ENCODE assay signal across 3 cellular contexts in genomic region chr6:11589261-11589660, GRCh38.
TF ChIP-seq lines count a peak whose summit lies in the region.

No MANE protein-coding gene starts in this region.

TF ChIP-seq in A549, 52 proteins besides CTCF, POLR2A, EP300 and RAD21:
- TF ChIP-seq CEBPB (IDR thresholded peaks at IDR 0.05) (no peak), SMC3 (IDR thresholded peaks at IDR 0.05) (peak; percentile 14; the same call in 1 of the 3 replicates)
TF ChIP-seq in A549: peak in this region for 1.

TF ChIP-seq in IMR-90, 13 proteins besides CTCF, POLR2A, EP300 and RAD21:
- TF ChIP-seq NFE2L2 (IDR thresholded peaks at IDR 0.05; ENCODE audit: low read depth, low read length) = no peak
- TF ChIP-seq CEBPB (IDR thresholded peaks at IDR 0.05; ENCODE audit: low read depth, low read length) = no peak
- no peak for TF ChIP-seq FOS (IDR thresholded peaks at IDR 0.05; ENCODE audit: low read depth, low read length)
- no peak for TF ChIP-seq MAFK (IDR thresholded peaks at IDR 0.05; ENCODE audit: low read depth, low read length)
- TF ChIP-seq USF2 (IDR thresholded peaks at IDR 0.05; ENCODE audit: low read depth, low read length) = no peak
- TF ChIP-seq MAZ (IDR thresholded peaks at IDR 0.05; ENCODE audit: borderline replicate concordance, low read depth, low read length) = no peak
- TF ChIP-seq BHLHE40 (IDR thresholded peaks at IDR 0.05; ENCODE audit: low read depth, low read length) = no peak
- no peak for TF ChIP-seq SMC3 (IDR thresholded peaks at IDR 0.05; ENCODE audit: low read depth, low read length)
- TF ChIP-seq RFX5 (IDR thresholded peaks at IDR 0.05; ENCODE audit: low read depth, low read length) = no peak
- no peak for TF ChIP-seq ELK1 (IDR thresholded peaks at IDR 0.05; ENCODE audit: borderline replicate concordance, low read depth, low read length)
- TF ChIP-seq CHD1 (IDR thresholded peaks at IDR 0.05; ENCODE audit: low read depth, low read length) = no peak
- no peak for TF ChIP-seq MXI1 (IDR thresholded peaks at IDR 0.05; ENCODE audit: borderline replicate concordance, low read depth, low read length)
- no peak for TF ChIP-seq RCOR1 (IDR thresholded peaks at IDR 0.05; ENCODE audit: insufficient replicate concordance, low read length)

TF ChIP-seq in endothelial cell of umbilical vein, 7 proteins besides CTCF, POLR2A, EP300 and RAD21:
- TF ChIP-seq MAX (IDR thresholded peaks at IDR 0.05; ENCODE audit: insufficient read depth, insufficient read length) (no peak), JUN (IDR thresholded peaks at IDR 0.05; ENCODE audit: borderline replicate concordance, insufficient read depth, insufficient read length, low read depth) (no peak), EZH2 (IDR thresholded peaks at IDR 0.05; ENCODE audit: borderline replicate concordance, low read depth, low read length, severe bottlenecking) (no peak), FOS (IDR thresholded peaks at IDR 0.05; ENCODE audit: borderline replicate concordance, insufficient read depth, low read length) (no peak), GATA2 (IDR thresholded peaks at IDR 0.05; ENCODE audit: insufficient read depth, insufficient read length, low read depth, low read length) (no peak), POLR2AphosphoS5 (IDR thresholded peaks at IDR 0.05; ENCODE audit: insufficient read depth, low read depth, low read length) (no peak), MYC (IDR thresholded peaks at IDR 0.05; ENCODE audit: low read depth, low read length) (no peak)
